In genomic region chr19:41269055-41269454, GRCh38 we compare ENCODE assay signal across 1 cellular context.
TF ChIP-seq lines count a peak whose summit lies in the region.

No MANE protein-coding gene starts in this region.

TF ChIP-seq in HepG2, 621 proteins besides CTCF, POLR2A, EP300 and RAD21:
- no peak for TF ChIP-seq MXD1 (CRISPR knock-in tag; IDR thresholded peaks at IDR 0.05)
- TF ChIP-seq CREB1 (IDR thresholded peaks at IDR 0.05) = no peak
- no peak for TF ChIP-seq CREB1 (CRISPR knock-in tag; IDR thresholded peaks at IDR 0.05)
- TF ChIP-seq ZNF329 (CRISPR knock-in tag; IDR thresholded peaks at IDR 0.05; ENCODE audit: low read depth) = no peak
- no peak for TF ChIP-seq ZFP82 (CRISPR knock-in tag; IDR thresholded peaks at IDR 0.05; ENCODE audit: borderline replicate concordance)
- TF ChIP-seq HINFP (CRISPR knock-in tag; IDR thresholded peaks at IDR 0.05; ENCODE audit: low read depth) = no peak
- TF ChIP-seq CREBL2 (CRISPR knock-in tag; IDR thresholded peaks at IDR 0.05; ENCODE audit: borderline replicate concordance) = no peak
- no peak for TF ChIP-seq ISL2 (CRISPR knock-in tag; IDR thresholded peaks at IDR 0.05)
- 0 out of 2 replicates have a peak, but pooled peaks have one; percentile 37 for TF ChIP-seq ZNF121 (CRISPR knock-in tag; IDR thresholded peaks at IDR 0.05)
